1 cellular context compared by ENCODE assay signal in genomic region chr1:61921435-61921834, GRCh38.
TF ChIP-seq lines count a peak whose summit lies in the region.

No MANE protein-coding gene starts in this region.

TF ChIP-seq in SK-N-SH treated with all-trans-retinoic acid at 6 μM for 48 hours, 23 proteins besides CTCF, POLR2A, EP300 and RAD21 (continued from another document):
- no peak for TF ChIP-seq TSHZ2 (CRISPR knock-in tag; IDR thresholded peaks at IDR 0.05)
- TF ChIP-seq PPARA (CRISPR knock-in tag; IDR thresholded peaks at IDR 0.05; ENCODE audit: borderline replicate concordance), result no peak
- no peak for TF ChIP-seq RARB (CRISPR knock-in tag; IDR thresholded peaks at IDR 0.05)
- no peak for TF ChIP-seq PATZ1 (CRISPR knock-in tag; IDR thresholded peaks at IDR 0.05; ENCODE audit: borderline replicate concordance)
- TF ChIP-seq ZFP3 (CRISPR knock-in tag; IDR thresholded peaks at IDR 0.05), result no peak
